Comparison of ENCODE assay signal across 23 cellular contexts in the genomic region with DNA sequence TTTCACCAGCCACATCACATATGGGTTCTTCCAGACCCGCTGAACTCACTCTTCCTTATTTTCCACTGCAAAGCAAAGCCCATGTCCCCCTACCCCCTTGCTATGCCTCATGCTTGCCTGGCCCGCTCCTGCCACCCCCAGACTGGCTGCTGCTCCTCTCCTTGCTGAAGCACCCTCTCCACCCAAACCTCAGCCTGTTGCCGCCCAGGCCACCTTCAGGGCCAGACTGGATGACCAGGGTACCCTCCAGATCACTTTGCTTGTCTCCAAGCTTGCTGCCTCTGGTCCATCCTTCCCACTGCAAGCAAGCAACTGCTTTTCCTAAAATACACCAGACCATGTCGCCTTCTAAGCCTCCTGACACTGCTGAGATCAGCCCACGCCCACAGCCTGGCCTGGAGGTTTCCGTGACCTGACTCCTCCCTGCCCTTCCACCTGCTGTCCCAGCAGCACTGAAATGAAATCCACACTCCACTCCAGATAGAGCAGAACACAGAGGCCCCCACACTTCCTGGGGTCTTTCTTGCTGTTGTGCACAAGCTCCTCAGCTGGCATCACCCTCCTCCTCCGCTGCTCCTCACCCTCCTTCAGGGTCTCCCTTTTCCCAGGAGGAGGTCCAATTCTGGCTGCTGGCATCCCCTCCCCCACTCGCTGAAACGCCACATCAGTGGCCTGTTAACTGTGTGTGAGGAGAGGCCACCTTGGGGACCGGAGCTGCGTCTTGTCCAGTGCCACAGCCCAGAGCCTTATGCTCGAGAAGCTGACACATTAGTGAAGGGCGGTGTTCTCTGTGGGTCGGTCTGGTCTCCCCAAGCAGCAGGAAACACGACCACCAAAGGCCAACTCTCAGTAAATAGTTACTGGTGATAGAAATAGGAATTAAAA.
A peak's percentile ranks its signal among the peaks of the same experiment; 100 is the strongest.
DNase-seq lines count a peak whose midpoint lies in the region; ATAC-seq and TF ChIP-seq lines count a peak whose summit lies in the region.
"Had no signal": no experiment of that assay in that cellular context is flagged by ENCODE, and none has a peak within 500 bp of the region (broad histone marks: within the 10 kb centered on the region; RNA-seq: fewer than 3 reads in every experiment).

No MANE protein-coding gene starts in this region.

- no peak for ATAC-seq in WTC11
- ATAC-seq in activated CD4-positive, CD25-positive, alpha-beta regulatory T cell treated with anti-CD3 and anti-CD28 coated beads, Interleukin-2, amount 50 U/mL, for 24 hours: no peak
- ATAC-seq: left lung, psoas muscle had no signal

- DNase-seq in WTC11 (ENCODE audit: low spot score) (no peak), right atrium auricular region (ENCODE audit: low spot score) (no peak), posterior vena cava (ENCODE audit: low spot score) (peak; percentile 62)
- no peak for DNase-seq in effector CD4-positive, alpha-beta T cell
- no peak for DNase-seq in activated naive CD4-positive, alpha-beta T cell treated with Interleukin-2 at 50 U/mL for 16 hours
- DNase-seq: activated CD4-positive, alpha-beta memory T cell treated with anti-CD3 and anti-CD28 coated beads for 36 hours; activated naive CD4-positive, alpha-beta T cell treated with anti-CD3 and anti-CD28 coated beads, Interleukin-2, amount 50 U/mL, for 16 hours; AML-193; amygdala; brain microvascular endothelial cell; CD8-positive, alpha-beta memory T cell; left lung; NCI-H1092 treated with DMSO at 0.1 percent for 48 hours; NCI-H1694 treated with DMSO at 0.1 percent for 48 hours; psoas muscle; stimulated activated CD4-positive, alpha-beta T cell treated with anti-CD3 and anti-CD28 coated beads, Interleukin-15, amount 100 ng/mL, for 24 hours; stimulated activated CD4-positive, alpha-beta T cell treated with anti-CD3 and anti-CD28 coated beads, Interleukin-4, amount 100 ng/mL, for 4 hours; substantia nigra had no signal

- CTCF ChIA-PET in WTC11 (lab: Charles Lee): interaction anchor here (1.5 to 1.9 kb wide), 2 partner anchors 16 to 98 kb away, joined by 3 to 7 read pairs; no protein-coding TSS in a partner anchor

- no peak overlapping the region for H3K27ac ChIP-seq in BLaER1 treated with 17β-estradiol and CSF1 and Interleukin-3, amounts not matched to agents 10 nM and 100 nM
- peak overlapping the region; percentile 87 for H3K27ac ChIP-seq in right atrium auricular region
- H3K27ac ChIP-seq: brain microvascular endothelial cell, left lung, neutrophil, psoas muscle, RWPE1, SK-N-MC had no signal

- H3K36me3 Mint-ChIP-seq in WTC11: 0 out of 2 replicates have a peak, but pooled peaks cover under 1% of the 10 kb centered on the region
- H3K36me3 Mint-ChIP-seq: activated CD4-positive, alpha-beta memory T cell treated with anti-CD3 and anti-CD28 coated beads for 36 hours had no signal

- intact Hi-C loops in posterior vena cava (cut with DNase I): no loop called here

- H3K4me1 Mint-ChIP-seq in WTC11: peaks cover 16% of the 10 kb centered on the region
- H3K4me1 Mint-ChIP-seq: CD8-positive, alpha-beta memory T cell had no signal

- peaks cover 9% of the 10 kb centered on the region for H3K9me3 Mint-ChIP-seq in WTC11

- no peaks in the 10 kb centered on the region for H4K20me1 ChIP-seq in BLaER1 treated with 17β-estradiol and CSF1 and Interleukin-3, amounts not matched to agents 10 nM and 100 nM

- no peak overlapping the region for H3K9ac ChIP-seq in BLaER1 treated with 17β-estradiol and CSF1 and Interleukin-3, amounts not matched to agents 10 nM and 100 nM

- no peak overlapping the region for H3K4me3 ChIP-seq in BLaER1 treated with 17β-estradiol and CSF1 and Interleukin-3, amounts not matched to agents 10 nM and 100 nM
- H3K4me3 ChIP-seq in right atrium auricular region: no peak overlapping the region
- H3K4me3 ChIP-seq: left lung, psoas muscle, SK-N-MC had no signal

- H3K36me3 ChIP-seq in BLaER1 treated with 17β-estradiol and CSF1 and Interleukin-3, amounts not matched to agents 10 nM and 100 nM: no peaks in the 10 kb centered on the region
- peaks cover 11% of the 10 kb centered on the region for H3K36me3 ChIP-seq in right atrium auricular region
- H3K36me3 ChIP-seq: brain microvascular endothelial cell, left lung, neutrophil had no signal

- POLR2A ChIA-PET in WTC11 (lab: Charles Lee): no interaction called here

- no peaks in the 10 kb centered on the region; the same call in 1 of the 2 replicates for H3K27me3 Mint-ChIP-seq in WTC11 (ENCODE audit: low read depth)

- TF ChIP-seq CTCF in WTC11 (IDR thresholded peaks at IDR 0.05): no peak
- TF ChIP-seq CTCF in right atrium auricular region (IDR thresholded peaks at IDR 0.05): no peak

- H3K4me2 ChIP-seq in BLaER1 treated with 17β-estradiol and CSF1 and Interleukin-3, amounts not matched to agents 10 nM and 100 nM: peak overlapping the region in 8 of 11 experiments; percentile 19 to 42 (median 33); a peak in 13 of 22 replicates

- H3K4me1 ChIP-seq in BLaER1 treated with 17β-estradiol and CSF1 and Interleukin-3, amounts not matched to agents 10 nM and 100 nM: peaks cover under 1 to 56% (median 23%) of the 10 kb centered on the region in 10 experiments; a peak in 17 of 20 replicates
- H3K4me1 ChIP-seq in right atrium auricular region: peaks cover 0 to 82% of the 10 kb centered on the region in 2 donors
- H3K4me1 ChIP-seq: left lung, psoas muscle had no signal

- no peak overlapping the region for H3K4me3 Mint-ChIP-seq in WTC11
- H3K4me3 Mint-ChIP-seq: activated CD4-positive, alpha-beta memory T cell treated with anti-CD3 and anti-CD28 coated beads for 36 hours had no signal

- H3K9me3 ChIP-seq in BLaER1 treated with 17β-estradiol and CSF1 and Interleukin-3, amounts not matched to agents 10 nM and 100 nM (replicated peaks in 1 of 11): peaks cover 3 to 13% (median 8%) of the 10 kb centered on the region in 11 experiments; a peak in 17 of 22 replicates
- no peaks in the 10 kb centered on the region for H3K9me3 ChIP-seq in right atrium auricular region
- H3K9me3 ChIP-seq: left lung, neutrophil, psoas muscle had no signal

- H3K27ac Mint-ChIP-seq in WTC11: 0 out of 2 replicates have a peak overlapping the region, but pooled peaks have one; percentile 30
- H3K27ac Mint-ChIP-seq: activated CD4-positive, alpha-beta memory T cell treated with anti-CD3 and anti-CD28 coated beads for 36 hours had no signal

- no peaks in the 10 kb centered on the region for H3K27me3 ChIP-seq in BLaER1 treated with 17β-estradiol and CSF1 and Interleukin-3, amounts not matched to agents 10 nM and 100 nM
- no peaks in the 10 kb centered on the region for H3K27me3 ChIP-seq in right atrium auricular region

TF ChIP-seq in WTC11, 78 proteins besides CTCF, POLR2A, EP300 and RAD21:
- TF ChIP-seq ZNF423 (CRISPR knock-in tag; IDR thresholded peaks at IDR 0.05) (no peak), GABPB1 (CRISPR knock-in tag; IDR thresholded peaks at IDR 0.05) (no peak), SOX15 (CRISPR knock-in tag; IDR thresholded peaks at IDR 0.05) (no peak), ZNF219 (CRISPR knock-in tag; IDR thresholded peaks at IDR 0.05; ENCODE audit: borderline replicate concordance) (no peak), TCF7 (CRISPR knock-in tag; IDR thresholded peaks at IDR 0.05; ENCODE audit: low read depth) (no peak), KAT7 (CRISPR knock-in tag; IDR thresholded peaks at IDR 0.05; ENCODE audit: borderline replicate concordance) (no peak), NR3C1 (CRISPR knock-in tag; conservative IDR thresholded peaks at IDR 0.05; ENCODE audit: low read depth) (no peak), ZNF138 (CRISPR knock-in tag; conservative IDR thresholded peaks at IDR 0.05) (no peak)
- TF ChIP-seq, protein P1, sequence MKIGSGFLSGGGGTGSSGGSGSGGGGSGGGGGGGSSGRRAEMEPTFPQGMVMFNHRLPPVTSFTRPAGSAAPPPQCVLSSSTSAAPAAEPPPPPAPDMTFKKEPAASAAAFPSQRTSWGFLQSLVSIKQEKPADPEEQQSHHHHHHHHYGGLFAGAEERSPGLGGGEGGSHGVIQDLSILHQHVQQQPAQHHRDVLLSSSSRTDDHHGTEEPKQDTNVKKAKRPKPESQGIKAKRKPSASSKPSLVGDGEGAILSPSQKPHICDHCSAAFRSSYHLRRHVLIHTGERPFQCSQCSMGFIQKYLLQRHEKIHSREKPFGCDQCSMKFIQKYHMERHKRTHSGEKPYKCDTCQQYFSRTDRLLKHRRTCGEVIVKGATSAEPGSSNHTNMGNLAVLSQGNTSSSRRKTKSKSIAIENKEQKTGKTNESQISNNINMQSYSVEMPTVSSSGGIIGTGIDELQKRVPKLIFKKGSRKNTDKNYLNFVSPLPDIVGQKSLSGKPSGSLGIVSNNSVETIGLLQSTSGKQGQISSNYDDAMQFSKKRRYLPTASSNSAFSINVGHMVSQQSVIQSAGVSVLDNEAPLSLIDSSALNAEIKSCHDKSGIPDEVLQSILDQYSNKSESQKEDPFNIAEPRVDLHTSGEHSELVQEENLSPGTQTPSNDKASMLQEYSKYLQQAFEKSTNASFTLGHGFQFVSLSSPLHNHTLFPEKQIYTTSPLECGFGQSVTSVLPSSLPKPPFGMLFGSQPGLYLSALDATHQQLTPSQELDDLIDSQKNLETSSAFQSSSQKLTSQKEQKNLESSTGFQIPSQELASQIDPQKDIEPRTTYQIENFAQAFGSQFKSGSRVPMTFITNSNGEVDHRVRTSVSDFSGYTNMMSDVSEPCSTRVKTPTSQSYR (CRISPR knock-in tag; IDR thresholded peaks at IDR 0.05): no peak
- TF ChIP-seq, protein P2, sequence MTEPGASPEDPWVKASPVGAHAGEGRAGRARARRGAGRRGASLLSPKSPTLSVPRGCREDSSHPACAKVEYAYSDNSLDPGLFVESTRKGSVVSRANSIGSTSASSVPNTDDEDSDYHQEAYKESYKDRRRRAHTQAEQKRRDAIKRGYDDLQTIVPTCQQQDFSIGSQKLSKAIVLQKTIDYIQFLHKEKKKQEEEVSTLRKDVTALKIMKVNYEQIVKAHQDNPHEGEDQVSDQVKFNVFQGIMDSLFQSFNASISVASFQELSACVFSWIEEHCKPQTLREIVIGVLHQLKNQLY (CRISPR knock-in tag; IDR thresholded peaks at IDR 0.05): no peak

Comparison
In these comparisons a context has a peak if more than half of its experiments do, and no peak if none do; other contexts are left out.
1. H3K27ac ChIP-seq: peak in right atrium auricular region (2 of 2); none in BLaER1 treated with 17β-estradiol and CSF1 and Interleukin-3, amounts not matched to agents 10 nM and 100 nM (0 of 11).